Comparison of ENCODE assay signal across 14 cellular contexts in genomic region chr1:116769994-116770393, GRCh38. TPM values are rescaled to one million over a fixed set of nuclear protein-coding genes. Genes with fewer than 3 reads are reported as not detected.
DNase-seq lines count a peak whose midpoint lies in the region; ATAC-seq lines count a peak whose summit lies in the region.
"Had no signal": no experiment of that assay in that cellular context is flagged by ENCODE, and none has a peak within 500 bp of the region (broad histone marks: within the 10 kb centered on the region; RNA-seq: fewer than 3 reads in every experiment).

No MANE protein-coding gene starts in this region.

- H3K4me3 Mint-ChIP-seq in activated T-helper 1 cell treated with anti-CD3 and anti-CD28 coated beads, Interleukin-12 subunit alpha, Interleukin-12 subunit beta, Interleukin-2, Interleukin-4 antibody, amounts not matched to agents 30 ng/mL and 10 ng/mL and 1 ng/mL, durations not matched to agents 14 hours and 24 hours and 36 hours, result peak overlapping the region; percentile 84
- peak overlapping the region in 1 of 2 donors; percentile 13 for H3K4me3 Mint-ChIP-seq in stimulated activated naive B cell treated with anti-CD40 and anti-IgM and Interleukin-4, amounts not matched to agents 10 μg/mL and 1 μg/mL and 100 μg/mL, for 72 hours
- H3K4me3 Mint-ChIP-seq: neural progenitor cell had no signal

- intact Hi-C loops in activated T-helper 1 cell treated with anti-CD3 and anti-CD28 coated beads, Interleukin-12 subunit alpha, Interleukin-12 subunit beta, Interleukin-2, Interleukin-4 antibody, amounts not matched to agents 30 ng/mL and 10 ng/mL and 1 ng/mL, durations not matched to agents 14 hours and 24 hours and 36 hours (cut with micrococcal nuclease), result loop anchor here (1.0 to 10.0 kb wide), 13 partner anchors 7 to 895 kb away; partner anchors contain the start of genes CD2, TENT5C and TTF2

- peak; percentile 79 for DNase-seq in activated CD8-positive, alpha-beta memory T cell treated with anti-CD3 and anti-CD28 coated beads for 24 hours
- no peak for DNase-seq in activated CD8-positive, alpha-beta memory T cell treated with anti-CD3 and anti-CD28 coated beads, Interleukin-2, amount 50 U/mL, for 4 hours
- DNase-seq in activated T-helper 1 cell treated with anti-CD3 and anti-CD28 coated beads, Interleukin-12 subunit alpha, Interleukin-12 subunit beta, Interleukin-2, Interleukin-4 antibody, amounts not matched to agents 30 ng/mL and 10 ng/mL and 1 ng/mL, durations not matched to agents 14 hours and 24 hours and 36 hours (ENCODE audit: low spot score), result no peak
- DNase-seq in stimulated activated naive B cell treated with anti-CD40 and anti-IgM and Interleukin-4, amounts not matched to agents 10 μg/mL and 1 μg/mL and 100 μg/mL, for 72 hours, result no peak
- no peak for DNase-seq in NCI-H1694 treated with DMSO at 0.1 percent for 48 hours (lab: John Stamatoyannopoulos, UW)
- no peak for DNase-seq in HUDEP-2 (lab: John Stamatoyannopoulos, UW; ENCODE audit: unreplicated experiment in 76 of 76)
- DNase-seq: NCI-H510A treated with DMSO at 0.1 percent for 48 hours, PC-9, SK-N-SH, uterus had no signal

- ATAC-seq in HG03432 (IDR thresholded peaks at IDR 0.05; ENCODE audit: unreplicated experiment), result peak; percentile 11
- ATAC-seq in stimulated activated naive B cell treated with anti-CD40 and anti-IgM and Interleukin-4, amounts not matched to agents 10 μg/mL and 1 μg/mL and 100 μg/mL, for 72 hours (replicated peaks), result peak in 1 of 2 donors; percentile 7
- ATAC-seq in HG02623 (IDR thresholded peaks at IDR 0.05; ENCODE audit: unreplicated experiment), result no peak

- H3K36me3 Mint-ChIP-seq in activated T-helper 1 cell treated with anti-CD3 and anti-CD28 coated beads, Interleukin-12 subunit alpha, Interleukin-12 subunit beta, Interleukin-2, Interleukin-4 antibody, amounts not matched to agents 30 ng/mL and 10 ng/mL and 1 ng/mL, durations not matched to agents 14 hours and 24 hours and 36 hours (ENCODE audit: low read depth), result peaks cover 78% of the 10 kb centered on the region
- H3K36me3 Mint-ChIP-seq in stimulated activated naive B cell treated with anti-CD40 and anti-IgM and Interleukin-4, amounts not matched to agents 10 μg/mL and 1 μg/mL and 100 μg/mL, for 72 hours, result peaks cover 0 to 2% of the 10 kb centered on the region in 2 donors
- H3K36me3 Mint-ChIP-seq: neural progenitor cell had no signal

- H3K27ac Mint-ChIP-seq in activated T-helper 1 cell treated with anti-CD3 and anti-CD28 coated beads, Interleukin-12 subunit alpha, Interleukin-12 subunit beta, Interleukin-2, Interleukin-4 antibody, amounts not matched to agents 30 ng/mL and 10 ng/mL and 1 ng/mL, durations not matched to agents 14 hours and 24 hours and 36 hours, result peak overlapping the region; percentile 100
- peak overlapping the region; percentile 79 for H3K27ac Mint-ChIP-seq in stimulated activated naive B cell treated with anti-CD40 and anti-IgM and Interleukin-4, amounts not matched to agents 10 μg/mL and 1 μg/mL and 100 μg/mL, for 72 hours
- H3K27ac Mint-ChIP-seq: neural progenitor cell had no signal

- peaks cover 86% of the 10 kb centered on the region for H3K4me1 Mint-ChIP-seq in activated T-helper 1 cell treated with anti-CD3 and anti-CD28 coated beads, Interleukin-12 subunit alpha, Interleukin-12 subunit beta, Interleukin-2, Interleukin-4 antibody, amounts not matched to agents 30 ng/mL and 10 ng/mL and 1 ng/mL, durations not matched to agents 14 hours and 24 hours and 36 hours (ENCODE audit: low read depth)
- peaks cover 20% of the 10 kb centered on the region in 2 donors for H3K4me1 Mint-ChIP-seq in stimulated activated naive B cell treated with anti-CD40 and anti-IgM and Interleukin-4, amounts not matched to agents 10 μg/mL and 1 μg/mL and 100 μg/mL, for 72 hours

- H3K27me3 Mint-ChIP-seq in activated T-helper 1 cell treated with anti-CD3 and anti-CD28 coated beads, Interleukin-12 subunit alpha, Interleukin-12 subunit beta, Interleukin-2, Interleukin-4 antibody, amounts not matched to agents 30 ng/mL and 10 ng/mL and 1 ng/mL, durations not matched to agents 14 hours and 24 hours and 36 hours (ENCODE audit: insufficient read depth), result no peaks in the 10 kb centered on the region
- peaks cover 0 to 4% of the 10 kb centered on the region in 2 donors for H3K27me3 Mint-ChIP-seq in stimulated activated naive B cell treated with anti-CD40 and anti-IgM and Interleukin-4, amounts not matched to agents 10 μg/mL and 1 μg/mL and 100 μg/mL, for 72 hours

- H3K9me3 Mint-ChIP-seq in activated T-helper 1 cell treated with anti-CD3 and anti-CD28 coated beads, Interleukin-12 subunit alpha, Interleukin-12 subunit beta, Interleukin-2, Interleukin-4 antibody, amounts not matched to agents 30 ng/mL and 10 ng/mL and 1 ng/mL, durations not matched to agents 14 hours and 24 hours and 36 hours, result peaks cover 17% of the 10 kb centered on the region
- peaks cover 0 to 4% of the 10 kb centered on the region in 2 donors for H3K9me3 Mint-ChIP-seq in stimulated activated naive B cell treated with anti-CD40 and anti-IgM and Interleukin-4, amounts not matched to agents 10 μg/mL and 1 μg/mL and 100 μg/mL, for 72 hours

RNA-seq across cellular contexts. Expression of gene CD2, which starts 15.8 kb away (rescaled TPM):
- total RNA-seq in activated T-helper 1 cell treated with anti-CD3 and anti-CD28 coated beads, Interleukin-12 subunit alpha, Interleukin-12 subunit beta, Interleukin-2, Interleukin-4 antibody, amounts not matched to agents 30 ng/mL and 10 ng/mL and 1 ng/mL, durations not matched to agents 14 hours and 24 hours and 36 hours, result 651 and 685 TPM in 2 replicates
- total RNA-seq: H4, PC-9 had no signal
